Comparison of ENCODE assay signal across 19 cellular contexts in genomic region chr1:36208978-36209708, GRCh38.
DNase-seq lines count a peak whose midpoint lies in the region; ATAC-seq, FAIRE-seq and TF ChIP-seq lines count a peak whose summit lies in the region.
"Had no signal": no experiment of that assay in that cellular context is flagged by ENCODE, and none has a peak within 500 bp of the region (broad histone marks: within the 10 kb centered on the region; RNA-seq: fewer than 3 reads in every experiment).

No MANE protein-coding gene starts in this region.

- H3K4me1 ChIP-seq in neutrophil (ENCODE audit: control insufficient read depth in 1 of 2, insufficient read depth in 1 of 2, low read depth in 1 of 2, low read length in 1 of 2): peaks cover 29 to 32% of the 10 kb centered on the region in 2 experiments

- H3K9me3 ChIP-seq in neutrophil: no peaks in the 10 kb centered on the region
- H3K9me3 ChIP-seq: ascending aorta had no signal

- H3K27me3 ChIP-seq in HL-60 (ENCODE audit: insufficient read depth, poor library complexity, severe bottlenecking) (no peaks in the 10 kb centered on the region), neutrophil (no peaks in the 10 kb centered on the region)
- H3K27me3 ChIP-seq: ascending aorta had no signal

- no peaks in the 10 kb centered on the region for H3K9me3 Mint-ChIP-seq in activated naive CD8-positive, alpha-beta T cell treated with anti-CD3 and anti-CD28 coated beads, Interleukin-2, amount 50 U/mL, for 24 hours
- H3K9me3 Mint-ChIP-seq: stimulated activated naive B cell treated with anti-CD40 and anti-IgM and Interleukin-4, amounts not matched to agents 10 μg/mL and 1 μg/mL and 100 μg/mL, for 72 hours had no signal

- no peak overlapping the region for H3K27ac Mint-ChIP-seq in activated naive CD8-positive, alpha-beta T cell treated with anti-CD3 and anti-CD28 coated beads, Interleukin-2, amount 50 U/mL, for 24 hours
- H3K27ac Mint-ChIP-seq: stimulated activated naive B cell treated with anti-CD40 and anti-IgM and Interleukin-4, amounts not matched to agents 10 μg/mL and 1 μg/mL and 100 μg/mL, for 72 hours had no signal

- H3K36me3 ChIP-seq in neutrophil: no peaks in the 10 kb centered on the region
- H3K36me3 ChIP-seq: ascending aorta had no signal

- no peak for FAIRE-seq in RCC 7860 (lab: Jason Lieb, UNC)

- peak overlapping the region; percentile 33; the same call in 1 of the 2 replicates for H3K27ac ChIP-seq in HL-60 (replicated peaks)
- peak overlapping the region; percentile 63 for H3K27ac ChIP-seq in neutrophil

- DNase-seq in AG10803 (ENCODE audit: low read depth) (peak; percentile 56), HL-60 (ENCODE audit: low read depth in 1 of 2, low spot score in 1 of 2) (peak in 1 of 2 experiments; percentile 90), SKM-1 treated with dmso at 0.1 percent for 144 hours (lab: John Stamatoyannopoulos, UW; ENCODE audit: unreplicated experiment) (peak; percentile 85), islet precursor cell (no peak), RKO (ENCODE audit: low spot score) (no peak), RCC 7860 (ENCODE audit: low spot score) (no peak)
- no peak for DNase-seq in activated naive CD8-positive, alpha-beta T cell treated with anti-CD3 and anti-CD28 coated beads, Interleukin-2, amount 50 U/mL, for 24 hours
- DNase-seq: Calu3; cortex of kidney; erythroblast; hippocampal formation; midbrain; NCI-H1092 treated with DMSO at 0.1 percent for 48 hours; NCI-H2171 treated with DMSO at 0.1 percent for 48 hours; nucleus accumbens; stimulated activated naive B cell treated with anti-CD40 and anti-IgM and Interleukin-4, amounts not matched to agents 10 μg/mL and 1 μg/mL and 100 μg/mL, for 72 hours had no signal

- peaks cover 22% of the 10 kb centered on the region for H3K4me1 Mint-ChIP-seq in activated naive CD8-positive, alpha-beta T cell treated with anti-CD3 and anti-CD28 coated beads, Interleukin-2, amount 50 U/mL, for 24 hours

- H3K4me3 ChIP-seq in AG10803 (ENCODE audit: low read length) (no peak overlapping the region), HL-60 (replicated peaks; ENCODE audit: insufficient read depth, low read length) (no peak overlapping the region), neutrophil (ENCODE audit: low read depth in 1 of 2, low read length in 1 of 2) (no peak overlapping the region)
- H3K4me3 ChIP-seq: ascending aorta, smooth muscle cell had no signal

- H3K36me3 Mint-ChIP-seq in activated naive CD8-positive, alpha-beta T cell treated with anti-CD3 and anti-CD28 coated beads, Interleukin-2, amount 50 U/mL, for 24 hours (ENCODE audit: low read depth): no peaks in the 10 kb centered on the region
- H3K36me3 Mint-ChIP-seq: stimulated activated naive B cell treated with anti-CD40 and anti-IgM and Interleukin-4, amounts not matched to agents 10 μg/mL and 1 μg/mL and 100 μg/mL, for 72 hours had no signal

- H3K27me3 Mint-ChIP-seq in activated naive CD8-positive, alpha-beta T cell treated with anti-CD3 and anti-CD28 coated beads, Interleukin-2, amount 50 U/mL, for 24 hours: no peaks in the 10 kb centered on the region
- H3K27me3 Mint-ChIP-seq: stimulated activated naive B cell treated with anti-CD40 and anti-IgM and Interleukin-4, amounts not matched to agents 10 μg/mL and 1 μg/mL and 100 μg/mL, for 72 hours had no signal

- no peak for ATAC-seq in activated naive CD8-positive, alpha-beta T cell treated with anti-CD3 and anti-CD28 coated beads, Interleukin-2, amount 50 U/mL, for 24 hours
- ATAC-seq: stimulated activated naive B cell treated with anti-CD40 and anti-IgM and Interleukin-4, amounts not matched to agents 10 μg/mL and 1 μg/mL and 100 μg/mL, for 72 hours had no signal

- TF ChIP-seq CTCF in AG10803 (conservative IDR thresholded peaks at IDR 0.05; ENCODE audit: low read length): no peak
- peak; percentile 15 for TF ChIP-seq CTCF in HL-60 (IDR thresholded peaks at IDR 0.05; ENCODE audit: insufficient read depth, low read length)
- no peak for TF ChIP-seq CTCF in neutrophil (IDR thresholded peaks at IDR 0.05)

- H3K4me3 Mint-ChIP-seq in activated naive CD8-positive, alpha-beta T cell treated with anti-CD3 and anti-CD28 coated beads, Interleukin-2, amount 50 U/mL, for 24 hours: no peak overlapping the region
- H3K4me3 Mint-ChIP-seq: stimulated activated naive B cell treated with anti-CD40 and anti-IgM and Interleukin-4, amounts not matched to agents 10 μg/mL and 1 μg/mL and 100 μg/mL, for 72 hours had no signal

Comparison
In these comparisons a context has a peak if more than half of its experiments do, and no peak if none do; other contexts are left out.
1. DNase-seq: peak in AG10803 (single experiment) and SKM-1 treated with dmso at 0.1 percent for 144 hours (single experiment); none in islet precursor cell (single experiment), activated naive CD8-positive, alpha-beta T cell treated with anti-CD3 and anti-CD28 coated beads, Interleukin-2, amount 50 U/mL, for 24 hours (single experiment), RKO (single experiment) and RCC 7860 (single experiment).